Comparison of ENCODE assay signal across 16 cellular contexts in the genomic region with DNA sequence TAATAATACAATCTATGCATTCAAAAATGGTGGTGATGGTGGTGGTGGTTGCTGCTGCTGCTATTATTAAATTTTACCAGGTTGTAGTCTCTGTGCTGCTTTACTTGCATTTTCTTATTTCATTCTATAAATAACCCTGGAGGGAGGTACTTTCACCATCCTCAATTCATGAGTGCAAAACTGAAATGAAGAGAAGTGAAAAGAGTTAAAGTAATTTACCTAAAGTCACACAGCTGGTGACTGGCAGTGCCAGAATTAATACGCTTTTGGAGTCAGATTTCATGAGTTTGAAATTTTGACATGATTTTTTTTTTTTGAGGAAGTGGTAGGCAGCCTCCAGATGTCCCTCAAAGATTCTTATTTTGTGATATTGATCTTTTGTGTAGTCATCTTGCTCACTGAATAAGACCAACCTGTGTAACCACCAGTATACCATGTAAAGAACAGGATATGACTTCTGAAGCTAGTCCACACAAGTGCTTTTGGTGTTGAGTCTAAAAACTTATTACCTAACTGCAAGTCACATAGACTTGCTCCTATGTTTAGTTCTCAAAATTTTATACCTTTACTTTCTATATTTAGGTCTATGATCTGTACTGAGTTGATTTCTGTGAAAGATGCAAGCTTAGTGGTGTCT.
DNase-seq lines count a peak whose midpoint lies in the region; ATAC-seq and TF ChIP-seq lines count a peak whose summit lies in the region.
"Had no signal": no experiment of that assay in that cellular context is flagged by ENCODE, and none has a peak within 500 bp of the region (broad histone marks: within the 10 kb centered on the region; RNA-seq: fewer than 3 reads in every experiment).

No MANE protein-coding gene starts in this region.

- intact Hi-C loops in natural killer cell (cut with micrococcal nuclease) = no loop called here

- no peaks in the 10 kb centered on the region for H3K36me3 ChIP-seq in brain microvascular endothelial cell (replicated peaks)
- no peaks in the 10 kb centered on the region for H3K36me3 ChIP-seq in gastroesophageal sphincter

- H3K36me3 Mint-ChIP-seq in natural killer cell = no peaks in the 10 kb centered on the region
- H3K36me3 Mint-ChIP-seq: stimulated activated effector memory CD8-positive, alpha-beta T cell treated with anti-CD3 and anti-CD28 coated beads, Interleukin-12 subunit alpha, Interleukin-12 subunit beta, amount 100 ng/mL, for 72 hours had no signal

- TF ChIP-seq CTCF in natural killer cell (IDR thresholded peaks at IDR 0.05) (no peak), brain microvascular endothelial cell (IDR thresholded peaks at IDR 0.05; ENCODE audit: low read depth, low read length, missing control alignments) (no peak), gastroesophageal sphincter (IDR thresholded peaks at IDR 0.05) (no peak)

- H3K27ac Mint-ChIP-seq in natural killer cell = no peak overlapping the region
- H3K27ac Mint-ChIP-seq: stimulated activated effector memory CD8-positive, alpha-beta T cell treated with anti-CD3 and anti-CD28 coated beads, Interleukin-12 subunit alpha, Interleukin-12 subunit beta, amount 100 ng/mL, for 72 hours had no signal

- H3K9me3 ChIP-seq in gastroesophageal sphincter = no peaks in the 10 kb centered on the region

- H3K4me3 ChIP-seq in brain microvascular endothelial cell (ENCODE audit: low read depth, low read length) (no peak overlapping the region), gastroesophageal sphincter (no peak overlapping the region)

- H3K27ac ChIP-seq in brain microvascular endothelial cell (no peak overlapping the region), gastroesophageal sphincter (no peak overlapping the region)

- ATAC-seq in GM18511 (IDR thresholded peaks at IDR 0.05; ENCODE audit: unreplicated experiment) (peak; percentile 88), GM21423 (IDR thresholded peaks at IDR 0.05; ENCODE audit: unreplicated experiment) (peak; percentile 66), HG03025 (IDR thresholded peaks at IDR 0.05; ENCODE audit: low FRiP score, unreplicated experiment) (peak; percentile 92), natural killer cell (no peak), gastroesophageal sphincter (no peak)
- ATAC-seq: stimulated activated effector memory CD8-positive, alpha-beta T cell treated with anti-CD3 and anti-CD28 coated beads, Interleukin-12 subunit alpha, Interleukin-12 subunit beta, amount 100 ng/mL, for 72 hours had no signal

- in situ Hi-C loops in KBM-7 (cut with MboI; ENCODE audit: low pct_unique_long_range_greater_than_20kb, low sequenced_read_pairs) = no loop called here
- in situ Hi-C loops in brain microvascular endothelial cell (cut with HindIII; ENCODE audit: low pct_ligation_motif_present, low sequenced_read_pairs) = no loop called here

- no peaks in the 10 kb centered on the region for H3K27me3 ChIP-seq in brain microvascular endothelial cell (replicated peaks)
- no peaks in the 10 kb centered on the region for H3K27me3 ChIP-seq in gastroesophageal sphincter

- TF ChIP-seq POLR2A in gastroesophageal sphincter (IDR thresholded peaks at IDR 0.05) = no peak

- H3K4me1 ChIP-seq in gastroesophageal sphincter = no peaks in the 10 kb centered on the region

- no peaks in the 10 kb centered on the region for H3K27me3 Mint-ChIP-seq in natural killer cell (ENCODE audit: low read depth in 2 of 2)

- H3K4me3 Mint-ChIP-seq in natural killer cell = no peak overlapping the region
- H3K4me3 Mint-ChIP-seq: stimulated activated effector memory CD8-positive, alpha-beta T cell treated with anti-CD3 and anti-CD28 coated beads, Interleukin-12 subunit alpha, Interleukin-12 subunit beta, amount 100 ng/mL, for 72 hours had no signal

- 50% methylated on average over 1 of the region's 1 CpG for WGBS in gastroesophageal sphincter (ENCODE audit: low coverage in 1 of 2), 2 donors

- no peaks in the 10 kb centered on the region for H3K4me1 Mint-ChIP-seq in natural killer cell
- H3K4me1 Mint-ChIP-seq: stimulated activated effector memory CD8-positive, alpha-beta T cell treated with anti-CD3 and anti-CD28 coated beads, Interleukin-12 subunit alpha, Interleukin-12 subunit beta, amount 100 ng/mL, for 72 hours had no signal

- TF ChIP-seq EP300 in gastroesophageal sphincter (IDR thresholded peaks at IDR 0.05) = no peak

- H3K9me3 Mint-ChIP-seq in natural killer cell = peaks cover 9 to 29% of the 10 kb centered on the region in 2 donors

- DNase-seq in KBM-7 = peak; percentile 38
- DNase-seq in natural killer cell = no peak
- no peak for DNase-seq in brain microvascular endothelial cell
- DNase-seq in NCI-H748 treated with DMSO at 0.1 percent for 48 hours (lab: John Stamatoyannopoulos, UW) = no peak
- DNase-seq: activated effector memory CD4-positive, alpha-beta T cell treated with Interleukin-2 at 50 U/mL for 16 hours; EL; hypothalamus; mesenchymal stem cell; NCI-H187; NK-92 treated with Interleukin-12 subunit alpha and Interleukin-12 subunit beta, amount 100 ng/mL, for 24 hours; stimulated activated CD4-positive, alpha-beta T cell treated with anti-CD3 and anti-CD28 coated beads, Interleukin-1b, Interleukin-23, amount 100 ng/mL, for 48 hours had no signal

Comparison
In these comparisons a context has a peak if more than half of its experiments do, and no peak if none do; other contexts are left out.
1. ATAC-seq: peak in GM18511 (single experiment), GM21423 (single experiment) and HG03025 (single experiment); none in natural killer cell (0 of 3) and gastroesophageal sphincter (single experiment).